Comparison of ENCODE assay signal across 12 cellular contexts in the genomic region with DNA sequence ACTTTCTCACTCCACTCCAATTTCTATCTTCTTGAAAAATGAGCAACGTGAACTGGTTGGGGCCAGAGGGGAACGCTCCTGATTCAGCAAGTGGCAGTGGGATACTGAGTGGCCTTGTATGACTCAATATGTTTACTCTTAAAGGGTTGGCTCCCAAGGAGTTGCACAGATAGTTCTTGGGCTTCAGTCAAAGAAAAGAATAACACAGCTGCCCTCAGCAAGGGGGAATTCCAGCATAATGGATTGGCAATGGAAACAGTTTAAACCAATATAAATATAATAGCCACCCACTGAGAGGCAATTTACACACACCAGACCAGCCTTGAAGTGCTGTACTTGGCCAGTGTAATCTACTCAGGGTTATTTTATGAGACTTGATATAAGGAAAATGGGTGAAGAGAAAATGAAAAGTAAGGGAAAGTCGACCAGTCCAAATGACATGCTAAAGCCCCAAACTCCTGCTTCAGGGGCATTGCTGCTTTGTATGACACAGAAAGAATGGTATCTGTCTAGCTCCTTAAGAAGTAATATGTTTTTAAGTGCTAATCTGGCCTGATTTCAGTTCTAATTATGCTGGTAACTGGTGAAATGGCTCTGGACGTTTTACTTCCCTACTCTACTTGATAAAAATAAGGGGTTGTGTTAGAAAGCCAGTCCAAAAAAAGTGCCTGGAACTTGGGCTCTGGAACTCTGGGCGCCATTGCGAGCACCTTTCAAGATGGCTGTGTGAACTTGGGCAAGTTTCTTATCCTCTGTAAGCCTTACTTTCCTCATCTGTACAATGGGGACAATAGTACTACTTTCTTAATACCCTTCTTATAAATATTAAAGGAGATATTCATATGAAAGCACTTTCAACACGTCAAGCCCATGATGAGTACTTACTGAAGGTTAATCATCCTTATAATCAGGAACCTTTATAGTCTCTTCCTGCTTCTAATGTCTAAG.
DNase-seq lines count a peak whose midpoint lies in the region; ATAC-seq, FAIRE-seq and TF ChIP-seq lines count a peak whose summit lies in the region.
"Had no signal": no experiment of that assay in that cellular context is flagged by ENCODE, and none has a peak within 500 bp of the region (broad histone marks: within the 10 kb centered on the region; RNA-seq: fewer than 3 reads in every experiment).

No MANE protein-coding gene starts in this region.

- no peak overlapping the region for H3K4ac ChIP-seq in mesendoderm (ENCODE audit: low read depth, low read length)

- FAIRE-seq in RCC 7860 (lab: Jason Lieb, UNC): no peak

- H4K8ac ChIP-seq in mesendoderm (ENCODE audit: low read depth, low read length): no peak overlapping the region

- WGBS in ectodermal cell, 2 experiments: 40 to 44% methylated on average over 7 of the region's 7 CpGs
- WGBS in mesendoderm (ENCODE audit: extremely low coverage, insufficient coverage, low lambda C conversion rate): no CpG with 5 or more reads among the region's 7 CpGs

- peak overlapping the region; percentile 28 for H3K27ac ChIP-seq in ectodermal cell (ENCODE audit: insufficient read depth, low read depth, low read length, poor library complexity, severe bottlenecking)
- H3K27ac ChIP-seq in mesendoderm (ENCODE audit: low read depth, low read length): peak overlapping the region; percentile 8
- H3K27ac ChIP-seq in ascending aorta: peak overlapping the region in 1 of 2 donors; percentile 23

- H2BK15ac ChIP-seq in mesendoderm (replicated peaks; ENCODE audit: low read depth): no peak overlapping the region

- DNase-seq in AG08396 (ENCODE audit: low spot score) (peak; percentile 3), NCI-H187 treated with DMSO at 0.1 percent for 48 hours (lab: John Stamatoyannopoulos, UW) (peak; percentile 15), mesendoderm (peak; percentile 94), RCC 7860 (ENCODE audit: low spot score) (no peak), ascending aorta (ENCODE audit: low spot score in 2 of 2) (no peak)
- DNase-seq: activated CD4-positive, alpha-beta T cell treated with anti-CD3 and anti-CD28 coated beads for 36 hours; BE2C; naive B cell; NCI-H1048 had no signal

- H2BK5ac ChIP-seq in mesendoderm (ENCODE audit: low read length): no peak overlapping the region

- no peak overlapping the region for H2AK5ac ChIP-seq in mesendoderm (ENCODE audit: low read length)

- H3K18ac ChIP-seq in mesendoderm (ENCODE audit: low read length): no peak overlapping the region

- ATAC-seq in HG03095 (IDR thresholded peaks at IDR 0.05; ENCODE audit: unreplicated experiment): no peak
- no peak for ATAC-seq in HG03520 (IDR thresholded peaks at IDR 0.05; ENCODE audit: unreplicated experiment)
- ATAC-seq: activated CD4-positive, alpha-beta T cell treated with anti-CD3 and anti-CD28 coated beads for 36 hours had no signal

- no peak overlapping the region for H3K9ac ChIP-seq in mesendoderm (ENCODE audit: low read length)

- H3K4me2 ChIP-seq in mesendoderm (ENCODE audit: low read length): no peak overlapping the region

- H3K4me1 ChIP-seq in ectodermal cell (ENCODE audit: control insufficient read depth, insufficient read depth, low read length) (peaks cover 17% of the 10 kb centered on the region), mesendoderm (ENCODE audit: control insufficient read depth, low read depth, low read length) (peaks cover 6% of the 10 kb centered on the region), ascending aorta (no peaks in the 10 kb centered on the region)
- H3K4me1 ChIP-seq: BE2C had no signal

- no peak overlapping the region for H3K56ac ChIP-seq in mesendoderm (ENCODE audit: low read length)

- no peak overlapping the region for H4K5ac ChIP-seq in mesendoderm (ENCODE audit: low read length)

- H3K79me1 ChIP-seq in mesendoderm (ENCODE audit: low read length): no peaks in the 10 kb centered on the region

- H3K27me3 ChIP-seq in ectodermal cell (ENCODE audit: control insufficient read depth, insufficient read depth, low read length, poor library complexity, severe bottlenecking) (no peaks in the 10 kb centered on the region), mesendoderm (ENCODE audit: insufficient read depth, low read length, poor library complexity) (peaks cover 16% of the 10 kb centered on the region), ascending aorta (no peaks in the 10 kb centered on the region)
- H3K27me3 ChIP-seq: BE2C had no signal

- H3K9me3 ChIP-seq in ectodermal cell (ENCODE audit: control insufficient read depth, low read length) (no peaks in the 10 kb centered on the region), ascending aorta (no peaks in the 10 kb centered on the region)
- H3K9me3 ChIP-seq: BE2C had no signal

- H3K36me3 ChIP-seq in ectodermal cell (ENCODE audit: control insufficient read depth, insufficient read depth, low read length) (no peaks in the 10 kb centered on the region), mesendoderm (ENCODE audit: control insufficient read depth, insufficient read depth, low read length) (no peaks in the 10 kb centered on the region), ascending aorta (no peaks in the 10 kb centered on the region)
- H3K36me3 ChIP-seq: BE2C had no signal

- no peak overlapping the region for H3K23ac ChIP-seq in mesendoderm (ENCODE audit: low read length)

- H3K4me3 ChIP-seq in ectodermal cell (ENCODE audit: insufficient read depth, low read depth, low read length) (no peak overlapping the region), mesendoderm (ENCODE audit: low read length) (no peak overlapping the region), ascending aorta (no peak overlapping the region)

- no peak overlapping the region for H2BK120ac ChIP-seq in mesendoderm (ENCODE audit: low read depth, low read length)

- intact Hi-C loops in ascending aorta (cut with DNase I): no loop called here

- H3K79me2 ChIP-seq in mesendoderm (ENCODE audit: control insufficient read depth, insufficient read depth, low read length): no peaks in the 10 kb centered on the region

- TF ChIP-seq CTCF in ascending aorta (IDR thresholded peaks at IDR 0.05): no peak

Comparison
In these comparisons a context has a peak if more than half of its experiments do, and no peak if none do; other contexts are left out.
1. DNase-seq: peak in AG08396 (single experiment), NCI-H187 treated with DMSO at 0.1 percent for 48 hours (single experiment) and mesendoderm (single experiment); none in RCC 7860 (single experiment) and ascending aorta (0 of 2).